In genomic region chr6:148453906-148454305, GRCh38 we compare ENCODE assay signal across 23 cellular contexts.
"Had no signal": no experiment of that assay in that cellular context is flagged by ENCODE, and none has a peak within 500 bp of the region (broad histone marks: within the 10 kb centered on the region; RNA-seq: fewer than 3 reads in every experiment).

No MANE protein-coding gene starts in this region.

- H3K4me3 ChIP-seq: adrenal gland, ascending aorta, lower lobe of right lung, ovary, prostate gland, upper lobe of right lung had no signal

- H3K9me3 Mint-ChIP-seq: activated naive CD8-positive, alpha-beta T cell treated with anti-CD3 and anti-CD28 coated beads for 36 hours; activated T-cell treated with anti-CD3 and anti-CD28 coated beads, Interleukin-2, amount 50 U/mL, for 72 hours; dendritic cell treated with granulocyte-macrophage colony-stimulating factor and Interleukin-4, amounts not matched to agents 40 ng/mL and 50 ng/mL, for 4 days; natural killer cell had no signal

- H3K27ac ChIP-seq: adrenal gland, ascending aorta, brain microvascular endothelial cell, lower lobe of right lung, ovary, prostate gland, upper lobe of right lung had no signal

- H3K27ac Mint-ChIP-seq: activated naive CD8-positive, alpha-beta T cell treated with anti-CD3 and anti-CD28 coated beads for 36 hours; activated T-cell treated with anti-CD3 and anti-CD28 coated beads, Interleukin-2, amount 50 U/mL, for 72 hours; dendritic cell treated with granulocyte-macrophage colony-stimulating factor and Interleukin-4, amounts not matched to agents 40 ng/mL and 50 ng/mL, for 4 days; natural killer cell had no signal

- H3K36me3 ChIP-seq: adrenal gland, brain microvascular endothelial cell, ovary, prostate gland, upper lobe of right lung had no signal

- H3K36me3 Mint-ChIP-seq: activated naive CD8-positive, alpha-beta T cell treated with anti-CD3 and anti-CD28 coated beads for 36 hours; natural killer cell had no signal

- H3K9me3 ChIP-seq: adrenal gland, ascending aorta, lower lobe of right lung, ovary, prostate gland, upper lobe of right lung had no signal

- DNase-seq: activated CD4-positive, alpha-beta T cell treated with anti-CD3 and anti-CD28 coated beads for 4 hours; activated CD4-positive, alpha-beta T cell treated with anti-CD3 and anti-CD28 coated beads, Interleukin-2, amount 50 U/mL, for 4 hours; activated naive CD4-positive, alpha-beta T cell treated with Interleukin-2 at 50 U/mL for 16 hours; activated naive CD8-positive, alpha-beta T cell treated with anti-CD3 and anti-CD28 coated beads for 36 hours; activated T-cell treated with anti-CD3 and anti-CD28 coated beads for 4 hours; activated T-cell treated with anti-CD3 and anti-CD28 coated beads, Interleukin-2, amount 50 U/mL, for 72 hours; adrenal gland; brain microvascular endothelial cell; effector CD4-positive, alpha-beta T cell; head of caudate nucleus; hippocampal formation; kidney; lower lobe of right lung; mesenchymal stem cell; natural killer cell; ovary; stimulated activated naive CD8-positive, alpha-beta T cell treated with anti-CD3 and anti-CD28 coated beads, Interleukin-15, Interleukin-2, amounts not matched to agents 100 U/mL and 50 U/mL, for 24 hours; upper lobe of right lung had no signal

- ATAC-seq: activated T-cell treated with anti-CD3 and anti-CD28 coated beads, Interleukin-2, amount 50 U/mL, for 72 hours; left lobe of liver; lower lobe of right lung; natural killer cell; stimulated activated naive CD8-positive, alpha-beta T cell treated with anti-CD3 and anti-CD28 coated beads, Interleukin-15, Interleukin-2, amounts not matched to agents 100 U/mL and 50 U/mL, for 24 hours; upper lobe of right lung had no signal

- H3K27me3 ChIP-seq: adrenal gland, ascending aorta, brain microvascular endothelial cell, ovary, upper lobe of right lung had no signal

- H3K4me1 Mint-ChIP-seq: activated naive CD8-positive, alpha-beta T cell treated with anti-CD3 and anti-CD28 coated beads for 36 hours had no signal

- H3K4me3 Mint-ChIP-seq: activated naive CD8-positive, alpha-beta T cell treated with anti-CD3 and anti-CD28 coated beads for 36 hours; activated T-cell treated with anti-CD3 and anti-CD28 coated beads, Interleukin-2, amount 50 U/mL, for 72 hours; dendritic cell treated with granulocyte-macrophage colony-stimulating factor and Interleukin-4, amounts not matched to agents 40 ng/mL and 50 ng/mL, for 4 days; natural killer cell had no signal

- H3K27me3 Mint-ChIP-seq: dendritic cell treated with granulocyte-macrophage colony-stimulating factor and Interleukin-4, amounts not matched to agents 40 ng/mL and 50 ng/mL, for 4 days had no signal

- H3K4me1 ChIP-seq: adrenal gland, ascending aorta, prostate gland had no signal

- FAIRE-seq: endometrium, kidney had no signal
